ENCODE assay signal across 10 cellular contexts in genomic region chr21:45291613-45292398, GRCh38. TPM values are rescaled to one million over a fixed set of nuclear protein-coding genes. Genes with fewer than 3 reads are reported as not detected.
DNase-seq lines count a peak whose midpoint lies in the region; FAIRE-seq and TF ChIP-seq lines count a peak whose summit lies in the region.
"Had no signal": no experiment of that assay in that cellular context is flagged by ENCODE, and none has a peak within 500 bp of the region (broad histone marks: within the 10 kb centered on the region; RNA-seq: fewer than 3 reads in every experiment).

No MANE protein-coding gene starts in this region.

- H3K79me2 ChIP-seq in fibroblast of lung (ENCODE audit: control insufficient read depth, insufficient read depth, low read length), result peaks cover under 1% of the 10 kb centered on the region

- peaks cover 0 to under 1% (median under 1%) of the 10 kb centered on the region in 11 experiments; a peak in 10 of 22 replicates for H4K20me1 ChIP-seq in BLaER1 treated with 17β-estradiol and CSF1 and Interleukin-3, amounts not matched to agents 10 nM and 100 nM
- no peaks in the 10 kb centered on the region for H4K20me1 ChIP-seq in fibroblast of lung (ENCODE audit: control insufficient read depth, extremely low read depth, insufficient read depth, low read length)

- H3K27ac Mint-ChIP-seq in progenitor cell of endocrine pancreas, result no peak overlapping the region

- peaks cover 0 to 4% (median 0%) of the 10 kb centered on the region in 11 experiments; a peak in 4 of 22 replicates for H3K27me3 ChIP-seq in BLaER1 treated with 17β-estradiol and CSF1 and Interleukin-3, amounts not matched to agents 10 nM and 100 nM
- H3K27me3 ChIP-seq in NT2/D1 (ENCODE audit: insufficient read depth, insufficient read length) (no peaks in the 10 kb centered on the region), fibroblast of lung (ENCODE audit: control insufficient read depth, insufficient read depth, low read length) (no peaks in the 10 kb centered on the region), HAP-1 (ENCODE audit: low read depth) (no peaks in the 10 kb centered on the region)

- no peak overlapping the region for H2AFZ ChIP-seq in fibroblast of lung (ENCODE audit: low read length)

- TF ChIP-seq CTCF in fibroblast of lung (conservative IDR thresholded peaks at IDR 0.05 in 1 of 2, IDR thresholded peaks at IDR 0.05 in 1 of 2; ENCODE audit: low read depth in 1 of 2, low read length in 2 of 2) (no peak), progenitor cell of endocrine pancreas (IDR thresholded peaks at IDR 0.05; ENCODE audit: unreplicated experiment) (no peak), GM10266 (IDR thresholded peaks at IDR 0.05; ENCODE audit: control insufficient read depth, insufficient read depth, low read depth, missing control alignments) (no peak)

- no peak for FAIRE-seq in GM12891 (lab: Jason Lieb, UNC)

- H3K4me2 ChIP-seq in BLaER1 treated with 17β-estradiol and CSF1 and Interleukin-3, amounts not matched to agents 10 nM and 100 nM, result peak overlapping the region; percentile 58 to 91 (median 74)
- no peak overlapping the region for H3K4me2 ChIP-seq in fibroblast of lung (ENCODE audit: extremely low read depth, insufficient read depth, low read length)

- H3K27ac ChIP-seq in BLaER1 treated with 17β-estradiol and CSF1 and Interleukin-3, amounts not matched to agents 10 nM and 100 nM, result peak overlapping the region in 9 of 11 experiments; percentile 25 to 67 (median 44); a peak in 12 of 22 replicates
- H3K27ac ChIP-seq in fibroblast of lung (ENCODE audit: insufficient read depth, low read length), result peak overlapping the region; percentile 100
- H3K27ac ChIP-seq: C4-2B had no signal

- in situ Hi-C loops in HAP-1 (cut with MboI; ENCODE audit: low sequenced_read_pairs), result loop anchor here (25.0 kb wide), 1 partner anchor 520 kb away; no protein-coding TSS in a partner anchor

- H3K4me1 Mint-ChIP-seq in progenitor cell of endocrine pancreas (ENCODE audit: low read depth), result peaks cover 26% of the 10 kb centered on the region

- H3K9me3 ChIP-seq in BLaER1 treated with 17β-estradiol and CSF1 and Interleukin-3, amounts not matched to agents 10 nM and 100 nM (replicated peaks in 1 of 11), result peaks cover 0 to 6% (median 2%) of the 10 kb centered on the region in 11 experiments; a peak in 16 of 22 replicates
- H3K9me3 ChIP-seq in NT2/D1 (ENCODE audit: insufficient read depth, low read length) (peaks cover 5% of the 10 kb centered on the region), fibroblast of lung (ENCODE audit: control insufficient read depth, insufficient read depth, low read depth, low read length) (no peaks in the 10 kb centered on the region), HAP-1 (no peaks in the 10 kb centered on the region)

- H3K36me3 ChIP-seq in BLaER1 treated with 17β-estradiol and CSF1 and Interleukin-3, amounts not matched to agents 10 nM and 100 nM, result no peaks in the 10 kb centered on the region
- peaks cover 54% of the 10 kb centered on the region for H3K36me3 ChIP-seq in NT2/D1 (ENCODE audit: insufficient read depth, insufficient read length, low read length)
- H3K36me3 ChIP-seq in fibroblast of lung (ENCODE audit: control insufficient read depth, insufficient read depth, low read length), result peaks cover 3% of the 10 kb centered on the region
- peaks cover 8% of the 10 kb centered on the region; the same call in 1 of the 2 replicates for H3K36me3 ChIP-seq in HAP-1 (replicated peaks)

- TF ChIP-seq POLR2A in GM12891 (IDR thresholded peaks at IDR 0.05; ENCODE audit: low read depth, low read length), result no peak

- H3K9me3 Mint-ChIP-seq in progenitor cell of endocrine pancreas (ENCODE audit: low read depth), result no peaks in the 10 kb centered on the region

- no peaks in the 10 kb centered on the region for H3K27me3 Mint-ChIP-seq in progenitor cell of endocrine pancreas

- H3K4me3 Mint-ChIP-seq in progenitor cell of endocrine pancreas (ENCODE audit: low read depth), result no peak overlapping the region

- peaks cover 32 to 43% (median 40%) of the 10 kb centered on the region in 10 experiments for H3K4me1 ChIP-seq in BLaER1 treated with 17β-estradiol and CSF1 and Interleukin-3, amounts not matched to agents 10 nM and 100 nM
- peaks cover 41% of the 10 kb centered on the region for H3K4me1 ChIP-seq in NT2/D1 (ENCODE audit: insufficient read depth, insufficient read length)
- H3K4me1 ChIP-seq in fibroblast of lung (ENCODE audit: control insufficient read depth, extremely low read depth, insufficient read depth, low read length), result peaks cover 36% of the 10 kb centered on the region
- peaks cover 12% of the 10 kb centered on the region for H3K4me1 ChIP-seq in HAP-1

- H3K9ac ChIP-seq in BLaER1 treated with 17β-estradiol and CSF1 and Interleukin-3, amounts not matched to agents 10 nM and 100 nM, result peak overlapping the region in 5 of 11 experiments; percentile 14 to 46 (median 27); a peak in 4 of 22 replicates
- peak overlapping the region; percentile 43 for H3K9ac ChIP-seq in NT2/D1 (ENCODE audit: insufficient read length, low read depth)
- H3K9ac ChIP-seq in fibroblast of lung (ENCODE audit: insufficient read depth, low read length), result no peak overlapping the region

- peaks cover 9% of the 10 kb centered on the region for H3K36me3 Mint-ChIP-seq in progenitor cell of endocrine pancreas (ENCODE audit: insufficient read depth)

- DNase-seq in NT2/D1 (ENCODE audit: low read depth, low spot score), result no peak
- DNase-seq in fibroblast of lung (ENCODE audit: low read depth in 2 of 2), result no peak
- DNase-seq in progenitor cell of endocrine pancreas (ENCODE audit: low spot score, unreplicated experiment), result peak; percentile 15
- no peak for DNase-seq in GM12891 (ENCODE audit: insufficient read length, low spot score)
- no peak for DNase-seq in GM10266 (ENCODE audit: extremely low spot score)
- no peak for DNase-seq in HAP-1 (ENCODE audit: low spot score in 2 of 2)
- DNase-seq in putamen (ENCODE audit: low spot score), result no peak
- DNase-seq: NCI-H1048 had no signal

- H3K4me3 ChIP-seq in BLaER1 treated with 17β-estradiol and CSF1 and Interleukin-3, amounts not matched to agents 10 nM and 100 nM, result no peak overlapping the region
- H3K4me3 ChIP-seq in NT2/D1 (ENCODE audit: insufficient read length, low read depth), result no peak overlapping the region
- no peak overlapping the region for H3K4me3 ChIP-seq in fibroblast of lung (replicated peaks in 1 of 4; ENCODE audit: control extremely low read depth in 1 of 4, insufficient read depth in 1 of 4, low read depth in 3 of 4, low read length in 4 of 4)
- no peak overlapping the region for H3K4me3 ChIP-seq in HAP-1

TF ChIP-seq in GM12891, 5 proteins besides CTCF, POLR2A, EP300 and RAD21:
- TF ChIP-seq POLR2AphosphoS5 (IDR thresholded peaks at IDR 0.05; ENCODE audit: low read depth, low read length) (no peak), PAX5 (IDR thresholded peaks at IDR 0.05; ENCODE audit: insufficient read depth, low read length, severe bottlenecking) (no peak), SPI1 (IDR thresholded peaks at IDR 0.05; ENCODE audit: low read depth, low read length) (no peak), TAF1 (IDR thresholded peaks at IDR 0.05; ENCODE audit: low read depth, low read length) (no peak), POU2F2 (IDR thresholded peaks at IDR 0.05; ENCODE audit: low read depth, low read length) (no peak)

RNA-seq across cellular contexts. Expression of gene POFUT2, which starts 4.1 kb away (rescaled TPM):
- 34.2 and 56.0 TPM in 2 replicates for total RNA-seq in fibroblast of lung
- 39.3 and 60.3 TPM in 2 replicates for polyA plus RNA-seq in fibroblast of lung
- polyA plus RNA-seq in fibroblast of lung (2012), result 44.4 and 66.5 TPM in 2 replicates
- polyA minus RNA-seq in fibroblast of lung (ENCODE audit: low replicate concordance), result 24.8 and 27.4 TPM in 2 replicates
- total RNA-seq in progenitor cell of endocrine pancreas, result 47.8 and 51.5 TPM in 2 replicates
- polyA plus RNA-seq in GM12891 (2012; ENCODE audit: low read depth, missing spikeins), result 8.8 TPM
